ENCODE assay signal across 17 cellular contexts in genomic region chr14:34023824-34024767, GRCh38.
DNase-seq lines count a peak whose midpoint lies in the region; ATAC-seq, FAIRE-seq and TF ChIP-seq lines count a peak whose summit lies in the region.
"Had no signal": no experiment of that assay in that cellular context is flagged by ENCODE, and none has a peak within 500 bp of the region (broad histone marks: within the 10 kb centered on the region; RNA-seq: fewer than 3 reads in every experiment).

No MANE protein-coding gene starts in this region.

- H3K27me3 ChIP-seq in HepG2 (ENCODE audit: control insufficient read depth in 1 of 2, insufficient read depth in 2 of 2, low read length in 2 of 2) (no peaks in the 10 kb centered on the region), right cardiac atrium (ENCODE audit: control insufficient read depth, insufficient read depth) (no peaks in the 10 kb centered on the region)

- peaks cover 3% of the 10 kb centered on the region for H3K9me3 Mint-ChIP-seq in activated CD4-positive, alpha-beta T cell treated with anti-CD3 and anti-CD28 coated beads, Interleukin-2, amount 10 ng/mL, durations not matched to agents 7 days and 5 days
- no peaks in the 10 kb centered on the region for H3K9me3 Mint-ChIP-seq in activated CD4-positive, alpha-beta T cell treated with anti-CD3 and anti-CD28 coated beads for 36 hours (ENCODE audit: low read depth)
- H3K9me3 Mint-ChIP-seq in CD14-positive monocyte, result peaks cover 0 to 5% (median 0%) of the 10 kb centered on the region in 7 donors
- H3K9me3 Mint-ChIP-seq: activated B cell treated with CpG ODN at 0.5 μM for 24 hours; activated T-helper 2 cell treated with anti-CD3 and anti-CD28 coated beads, Interferon-gamma antibody, Interleukin-2, Interleukin-4, amounts not matched to agents 10 μg/mL and 5 μg/mL and 100 μg/mL, durations not matched to agents 14 hours and 24 hours and 36 hours had no signal

- H3K36me3 ChIP-seq in HepG2 (replicated peaks in 1 of 2; ENCODE audit: control insufficient read depth in 1 of 2, insufficient read depth in 2 of 2, low read length in 2 of 2), result no peaks in the 10 kb centered on the region

- peak overlapping the region; percentile 21 for H2AFZ ChIP-seq in HepG2 (ENCODE audit: low read length)

- in situ Hi-C loops in SK-MEL-5 (cut with HindIII; ENCODE audit: low pct_unique_long_range_greater_than_20kb, low sequenced_read_pairs), result no loop called here
- in situ Hi-C loops in HepG2 (cut with HindIII; ENCODE audit: extremely low pct_ligation_motif_present, low pct_unique_long_range_greater_than_20kb), result no loop called here

- peak overlapping the region; percentile 26 to 60 (median 58) for H3K4me3 ChIP-seq in HepG2 (replicated peaks in 1 of 3; ENCODE audit: insufficient read depth in 1 of 3, low read depth in 2 of 3, low read length in 3 of 3)
- H3K4me3 ChIP-seq in right cardiac atrium (ENCODE audit: low read length), result no peak overlapping the region

- 2% methylated on average over 13 of the region's 13 CpGs for WGBS in HepG2 (ENCODE audit: low lambda C conversion rate)
- WGBS in right cardiac atrium, result 84% methylated on average over 13 of the region's 13 CpGs

- H4K20me1 ChIP-seq in HepG2 (ENCODE audit: insufficient read depth, low read length), result no peaks in the 10 kb centered on the region

- H3K79me2 ChIP-seq in HepG2 (ENCODE audit: insufficient read depth, low read length), result no peaks in the 10 kb centered on the region

- TF ChIP-seq RAD21 in HepG2 (CRISPR knock-in tag; IDR thresholded peaks at IDR 0.05), result peak; percentile 66

- FAIRE-seq in HepG2 (lab: Jason Lieb, UNC), result peak; percentile 95

- peak; percentile 69 for TF ChIP-seq CTCF in HepG2 (CRISPR knock-in tag; IDR thresholded peaks at IDR 0.05)
- TF ChIP-seq CTCF in CD14-positive monocyte (IDR thresholded peaks at IDR 0.05), result no peak

- no peak for DNase-seq in activated CD4-positive, alpha-beta T cell treated with anti-CD3 and anti-CD28 coated beads, Interleukin-2, amount 10 ng/mL, durations not matched to agents 7 days and 5 days
- no peak for DNase-seq in activated CD4-positive, alpha-beta T cell treated with anti-CD3 and anti-CD28 coated beads for 36 hours
- peak; percentile 49 for DNase-seq in SK-MEL-5 (ENCODE audit: low read depth, low spot score)
- peak; percentile 100 for DNase-seq in HepG2 (ENCODE audit: low spot score)
- no peak for DNase-seq in right cardiac atrium
- no peak for DNase-seq in CD14-positive monocyte (ENCODE audit: low spot score)
- DNase-seq: activated B cell treated with CpG ODN at 0.5 μM for 24 hours; effector CD4-positive, alpha-beta T cell; IMR-90; mesenchymal stem cell; MV-4-11; NCI-H2081 treated with DMSO at 0.1 percent for 48 hours; retina had no signal

- peaks cover 12% of the 10 kb centered on the region for H3K27me3 Mint-ChIP-seq in activated CD4-positive, alpha-beta T cell treated with anti-CD3 and anti-CD28 coated beads, Interleukin-2, amount 10 ng/mL, durations not matched to agents 7 days and 5 days
- no peaks in the 10 kb centered on the region for H3K27me3 Mint-ChIP-seq in activated CD4-positive, alpha-beta T cell treated with anti-CD3 and anti-CD28 coated beads for 36 hours
- H3K27me3 Mint-ChIP-seq in CD14-positive monocyte (ENCODE audit: low read depth in 3 of 3), result peaks cover 1 to 6% (median 2%) of the 10 kb centered on the region in 3 donors

- H3K9me3 ChIP-seq in HepG2 (ENCODE audit: low read length) (no peaks in the 10 kb centered on the region), right cardiac atrium (ENCODE audit: control insufficient read depth, low read length) (no peaks in the 10 kb centered on the region)

- H3K27ac ChIP-seq in HepG2 (ENCODE audit: extremely low read length, insufficient read depth, low read length) (peak overlapping the region; percentile 92), right cardiac atrium (ENCODE audit: low read length) (no peak overlapping the region)
- H3K27ac ChIP-seq: RWPE1 had no signal

- no peak for ATAC-seq in activated CD4-positive, alpha-beta T cell treated with anti-CD3 and anti-CD28 coated beads for 36 hours
- ATAC-seq in HepG2 (peak; percentile 96), right cardiac atrium (no peak), HG03460 (IDR thresholded peaks at IDR 0.05; ENCODE audit: unreplicated experiment) (no peak), GM21515 (IDR thresholded peaks at IDR 0.05; ENCODE audit: unreplicated experiment) (no peak)

- H3K4me1 Mint-ChIP-seq in activated CD4-positive, alpha-beta T cell treated with anti-CD3 and anti-CD28 coated beads, Interleukin-2, amount 10 ng/mL, durations not matched to agents 7 days and 5 days, result peaks cover 9% of the 10 kb centered on the region
- no peaks in the 10 kb centered on the region for H3K4me1 Mint-ChIP-seq in activated CD4-positive, alpha-beta T cell treated with anti-CD3 and anti-CD28 coated beads for 36 hours
- H3K4me1 Mint-ChIP-seq in CD14-positive monocyte, result peaks cover 6% of the 10 kb centered on the region
- H3K4me1 Mint-ChIP-seq: activated B cell treated with CpG ODN at 0.5 μM for 24 hours had no signal

- TF ChIP-seq POLR2A in HepG2 (IDR thresholded peaks at IDR 0.05; ENCODE audit: insufficient read depth in 1 of 2, low read depth in 2 of 2, low read length in 2 of 2), result peak; percentile 34 to 58; a peak in 2 of 4 replicates

- H3K27ac Mint-ChIP-seq in activated CD4-positive, alpha-beta T cell treated with anti-CD3 and anti-CD28 coated beads, Interleukin-2, amount 10 ng/mL, durations not matched to agents 7 days and 5 days, result peak overlapping the region; percentile 51
- H3K27ac Mint-ChIP-seq in activated CD4-positive, alpha-beta T cell treated with anti-CD3 and anti-CD28 coated beads for 36 hours, result no peak overlapping the region
- no peak overlapping the region for H3K27ac Mint-ChIP-seq in CD14-positive monocyte
- H3K27ac Mint-ChIP-seq: activated B cell treated with CpG ODN at 0.5 μM for 24 hours; activated T-helper 2 cell treated with anti-CD3 and anti-CD28 coated beads, Interferon-gamma antibody, Interleukin-2, Interleukin-4, amounts not matched to agents 10 μg/mL and 5 μg/mL and 100 μg/mL, durations not matched to agents 14 hours and 24 hours and 36 hours had no signal

- TSS peak; percentile 67 for BruUV-seq in HepG2 (replicated peaks; lab: Mats Ljungman, UMichigan)

- POLR2A ChIA-PET in activated CD4-positive, alpha-beta T cell treated with anti-CD3 and anti-CD28 coated beads, Interleukin-2, amount 10 ng/mL, durations not matched to agents 7 days and 5 days (lab: Charles Lee), result no interaction called here
- POLR2A ChIA-PET in activated CD4-positive, alpha-beta T cell treated with anti-CD3 and anti-CD28 coated beads for 36 hours (lab: Charles Lee), result no interaction called here
- POLR2A ChIA-PET in HepG2 (lab: Yijun Ruan, JAX), result interaction anchor here (0.8 to 5.7 kb wide), 14 partner anchors 10 to 115 kb away, joined by 3 to 72 read pairs (median 8); partner anchors contain the start of gene EGLN3

- TF ChIP-seq EP300 in HepG2 (IDR thresholded peaks at IDR 0.05; ENCODE audit: low read depth in 2 of 2, low read length in 2 of 2), result peak; percentile 99
- peak; percentile 98 for TF ChIP-seq EP300 in HepG2 (CRISPR knock-in tag; IDR thresholded peaks at IDR 0.05; ENCODE audit: borderline replicate concordance)

- no peak overlapping the region for H3K4me3 Mint-ChIP-seq in activated CD4-positive, alpha-beta T cell treated with anti-CD3 and anti-CD28 coated beads, Interleukin-2, amount 10 ng/mL, durations not matched to agents 7 days and 5 days
- no peak overlapping the region for H3K4me3 Mint-ChIP-seq in activated CD4-positive, alpha-beta T cell treated with anti-CD3 and anti-CD28 coated beads for 36 hours
- H3K4me3 Mint-ChIP-seq in CD14-positive monocyte, result no peak overlapping the region
- H3K4me3 Mint-ChIP-seq: activated B cell treated with CpG ODN at 0.5 μM for 24 hours had no signal

- peak overlapping the region; percentile 86 for H3K4me2 ChIP-seq in HepG2 (ENCODE audit: low read depth, low read length)

- intact Hi-C loops in activated CD4-positive, alpha-beta T cell treated with anti-CD3 and anti-CD28 coated beads for 36 hours (cut with DNase I, micrococcal nuclease), result no loop called here
- intact Hi-C loops in HepG2 (cut with micrococcal nuclease; ENCODE audit: unreplicated experiment), result loop anchor here (1.0 to 10.0 kb wide), 10 partner anchors 11 to 441 kb away; partner anchors contain the start of gene SPTSSA
- intact Hi-C loops in right cardiac atrium (cut with DNase I), result no loop called here
- intact Hi-C loops in CD14-positive monocyte (cut with micrococcal nuclease), result no loop called here

- peaks cover 5% of the 10 kb centered on the region for H3K36me3 Mint-ChIP-seq in activated CD4-positive, alpha-beta T cell treated with anti-CD3 and anti-CD28 coated beads, Interleukin-2, amount 10 ng/mL, durations not matched to agents 7 days and 5 days (ENCODE audit: low read depth)
- no peaks in the 10 kb centered on the region for H3K36me3 Mint-ChIP-seq in activated CD4-positive, alpha-beta T cell treated with anti-CD3 and anti-CD28 coated beads for 36 hours (ENCODE audit: low read depth)
- H3K36me3 Mint-ChIP-seq in CD14-positive monocyte, result no peaks in the 10 kb centered on the region

- CTCF ChIA-PET in activated CD4-positive, alpha-beta T cell treated with anti-CD3 and anti-CD28 coated beads, Interleukin-2, amount 10 ng/mL, durations not matched to agents 7 days and 5 days (lab: Charles Lee), result interaction anchor here (3.0 kb wide), 1 partner anchor 10 kb away, joined by 12 read pairs; no protein-coding TSS in a partner anchor
- CTCF ChIA-PET in activated CD4-positive, alpha-beta T cell treated with anti-CD3 and anti-CD28 coated beads for 36 hours (lab: Charles Lee), result no interaction called here
- CTCF ChIA-PET in HepG2 (lab: Yijun Ruan, JAX; ENCODE audit: low intra/inter-chr PET ratio, low total read pairs), result interaction anchor here (1.2 kb wide), 1 partner anchor 175 kb away, joined by 4 read pairs; no protein-coding TSS in a partner anchor

- H3K9ac ChIP-seq in HepG2 (ENCODE audit: insufficient read depth, low read depth, low read length), result peak overlapping the region; percentile 70

- H3K4me1 ChIP-seq in HepG2 (ENCODE audit: insufficient read depth, low read length) (peaks cover 68% of the 10 kb centered on the region), right cardiac atrium (ENCODE audit: control insufficient read depth, insufficient read depth, low read length) (no peaks in the 10 kb centered on the region)

TF ChIP-seq in HepG2, 621 proteins besides CTCF, POLR2A, EP300 and RAD21 (continues in another document):
- TF ChIP-seq SNAPC5 (CRISPR knock-in tag; IDR thresholded peaks at IDR 0.05; ENCODE audit: borderline replicate concordance) (peak; percentile 83; the same call in 1 of the 2 replicates), GABPA (IDR thresholded peaks at IDR 0.05; ENCODE audit: low read depth, low read length) (no peak), GABPA (CRISPR knock-in tag; IDR thresholded peaks at IDR 0.05; ENCODE audit: low read depth) (peak; percentile 52; the same call in 1 of the 2 replicates)

Comparison
In these comparisons a context has a peak if more than half of its experiments do, and no peak if none do; other contexts are left out.
1. DNase-seq: peak in SK-MEL-5 (single experiment) and HepG2 (single experiment); none in activated CD4-positive, alpha-beta T cell treated with anti-CD3 and anti-CD28 coated beads, Interleukin-2, amount 10 ng/mL, durations not matched to agents 7 days and 5 days (single experiment), activated CD4-positive, alpha-beta T cell treated with anti-CD3 and anti-CD28 coated beads for 36 hours (single experiment), right cardiac atrium (0 of 3) and CD14-positive monocyte (single experiment).